8 cellular contexts compared by ENCODE assay signal in genomic region chr11:1652778-1653540, GRCh38. TPM values are rescaled to one million over a fixed set of nuclear protein-coding genes. Genes with fewer than 3 reads are reported as not detected.
DNase-seq lines count a peak whose midpoint lies in the region; ATAC-seq and TF ChIP-seq lines count a peak whose summit lies in the region.

No MANE protein-coding gene starts in this region.

- CTCF ChIA-PET in CD8-positive, alpha-beta T cell (lab: Charles Lee), result interaction anchor here (0.6 to 4.0 kb wide), 62 partner anchors 9 to 778 kb away, joined by 3 to 74 read pairs (median 4); partner anchors contain the start of genes H19, SYT8 and TNNI2

- ATAC-seq in CD8-positive, alpha-beta T cell, result peak; percentile 97
- ATAC-seq in heart right ventricle, result peak; percentile 80 to 92 (median 85)
- ATAC-seq in psoas muscle, result peak; percentile 79 to 95 (median 92)
- ATAC-seq in HG02970 (IDR thresholded peaks at IDR 0.05; ENCODE audit: low FRiP score, unreplicated experiment), result no peak
- ATAC-seq in GM21360 (IDR thresholded peaks at IDR 0.05; ENCODE audit: unreplicated experiment), result no peak

- no peaks in the 10 kb centered on the region for H3K36me3 Mint-ChIP-seq in CD8-positive, alpha-beta T cell
- no peaks in the 10 kb centered on the region for H3K36me3 Mint-ChIP-seq in activated naive CD8-positive, alpha-beta T cell treated with anti-CD3 and anti-CD28 coated beads for 36 hours

- intact Hi-C loops in CD8-positive, alpha-beta T cell (cut with DNase I, micrococcal nuclease), result loop anchor here (1.0 to 2.0 kb wide), 5 partner anchors 40 to 503 kb away; no protein-coding TSS in a partner anchor
- intact Hi-C loops in heart right ventricle (cut with DNase I) (loop anchor here in 9 of 10 donors (1.0 to 10.0 kb wide), 8 partner anchors 39 to 504 kb away; partner anchors contain the start of gene SYT8 (in 4 of the 9)), psoas muscle (cut with DNase I) (loop anchor here in 1 of 2 donors (1.0 to 5.0 kb wide), 2 partner anchors 39 to 179 kb away; no protein-coding TSS in a partner anchor)

- no peaks in the 10 kb centered on the region for H3K36me3 ChIP-seq in CD8-positive, alpha-beta T cell (ENCODE audit: insufficient read depth, low read length)
- no peaks in the 10 kb centered on the region for H3K36me3 ChIP-seq in heart right ventricle
- no peaks in the 10 kb centered on the region for H3K36me3 ChIP-seq in psoas muscle (ENCODE audit: insufficient read depth in 1 of 2, low read depth in 1 of 2)

- POLR2A ChIA-PET in CD8-positive, alpha-beta T cell (lab: Charles Lee), result interaction anchor here (0.9 kb wide), 2 partner anchors 246 to 489 kb away, joined by 3 to 4 read pairs; no protein-coding TSS in a partner anchor

- 35% methylated on average over 34 of the region's 34 CpGs for WGBS in heart right ventricle, 2 donors
- WGBS in psoas muscle, 3 donors, result 33 to 35% (median 35%) methylated on average over 33 to 34 of the region's 34 CpGs

- H3K4me1 Mint-ChIP-seq in CD8-positive, alpha-beta T cell (ENCODE audit: low read depth), result no peaks in the 10 kb centered on the region
- H3K4me1 Mint-ChIP-seq in activated naive CD8-positive, alpha-beta T cell treated with anti-CD3 and anti-CD28 coated beads for 36 hours, result no peaks in the 10 kb centered on the region

- H3K9me3 ChIP-seq in CD8-positive, alpha-beta T cell (ENCODE audit: low read length), result no peaks in the 10 kb centered on the region
- H3K9me3 ChIP-seq in heart right ventricle (no peaks in the 10 kb centered on the region), psoas muscle (no peaks in the 10 kb centered on the region)

- H3K4me1 ChIP-seq in CD8-positive, alpha-beta T cell (ENCODE audit: insufficient read depth, low read length), result no peaks in the 10 kb centered on the region
- H3K4me1 ChIP-seq in heart right ventricle (peaks cover 0 to 6% (median 4%) of the 10 kb centered on the region in 9 donors), psoas muscle (no peaks in the 10 kb centered on the region)

- H3K27ac ChIP-seq in CD8-positive, alpha-beta T cell (ENCODE audit: low read depth, low read length), result no peak overlapping the region
- H3K27ac ChIP-seq in heart right ventricle (no peak overlapping the region), psoas muscle (no peak overlapping the region)

- H3K4me3 Mint-ChIP-seq in CD8-positive, alpha-beta T cell, result no peak overlapping the region
- no peak overlapping the region for H3K4me3 Mint-ChIP-seq in activated naive CD8-positive, alpha-beta T cell treated with anti-CD3 and anti-CD28 coated beads for 36 hours

- peak; percentile 99 for TF ChIP-seq CTCF in CD8-positive, alpha-beta T cell (IDR thresholded peaks at IDR 0.05)
- TF ChIP-seq CTCF in heart right ventricle (IDR thresholded peaks at IDR 0.05), result peak; percentile 94 to 99 (median 98)
- TF ChIP-seq CTCF in psoas muscle (IDR thresholded peaks at IDR 0.05), result peak; percentile 98

- no peaks in the 10 kb centered on the region for H3K9me3 Mint-ChIP-seq in CD8-positive, alpha-beta T cell
- H3K9me3 Mint-ChIP-seq in activated naive CD8-positive, alpha-beta T cell treated with anti-CD3 and anti-CD28 coated beads for 36 hours, result no peaks in the 10 kb centered on the region

- no peak overlapping the region for H3K4me3 ChIP-seq in CD8-positive, alpha-beta T cell (ENCODE audit: low read depth, low read length)
- no peak overlapping the region for H3K4me3 ChIP-seq in heart right ventricle
- H3K4me3 ChIP-seq in psoas muscle, result no peak overlapping the region

- DNase-seq in CD8-positive, alpha-beta T cell, result peak; percentile 59 to 89 (median 78)
- peak; percentile 61 for DNase-seq in HK-2 (ENCODE audit: unreplicated experiment)
- peak; percentile 33 for DNase-seq in SKM-1 treated with dmso at 0.1 percent for 144 hours (lab: John Stamatoyannopoulos, UW; ENCODE audit: unreplicated experiment)
- peak; percentile 75 for DNase-seq in activated naive CD8-positive, alpha-beta T cell treated with anti-CD3 and anti-CD28 coated beads for 36 hours
- peak; percentile 66 to 79 for DNase-seq in heart right ventricle
- DNase-seq in psoas muscle, result peak; percentile 77 to 87

- peaks cover 23% of the 10 kb centered on the region for H3K27me3 Mint-ChIP-seq in CD8-positive, alpha-beta T cell (ENCODE audit: low read depth)
- peaks cover 12% of the 10 kb centered on the region for H3K27me3 Mint-ChIP-seq in activated naive CD8-positive, alpha-beta T cell treated with anti-CD3 and anti-CD28 coated beads for 36 hours

- peaks cover 3% of the 10 kb centered on the region for H3K27me3 ChIP-seq in CD8-positive, alpha-beta T cell (ENCODE audit: insufficient read depth, low read length)
- peaks cover 0 to 31% (median 11%) of the 10 kb centered on the region in 7 donors for H3K27me3 ChIP-seq in heart right ventricle
- H3K27me3 ChIP-seq in psoas muscle (ENCODE audit: insufficient read depth in 3 of 3, low read length in 2 of 3), result peaks cover 0 to 3% (median 2%) of the 10 kb centered on the region in 3 donors

- no peak overlapping the region for H3K27ac Mint-ChIP-seq in CD8-positive, alpha-beta T cell
- no peak overlapping the region for H3K27ac Mint-ChIP-seq in activated naive CD8-positive, alpha-beta T cell treated with anti-CD3 and anti-CD28 coated beads for 36 hours

RNA-seq across cellular contexts. Expression of gene KRTAP5-5, which starts 23.4 kb away (rescaled TPM):
- total RNA-seq in CD8-positive, alpha-beta T cell, result not detected
- not detected for total RNA-seq in activated naive CD8-positive, alpha-beta T cell treated with anti-CD3 and anti-CD28 coated beads for 36 hours
- total RNA-seq in heart right ventricle (not detected), psoas muscle (not detected)
- polyA plus RNA-seq in heart right ventricle (not detected), psoas muscle (not detected)

RNA-seq across cellular contexts. Expression of gene KRTAP5-4, which starts 31.0 kb away (rescaled TPM):
- total RNA-seq in CD8-positive, alpha-beta T cell, result not detected
- not detected for total RNA-seq in activated naive CD8-positive, alpha-beta T cell treated with anti-CD3 and anti-CD28 coated beads for 36 hours
- total RNA-seq in heart right ventricle, result not detected
- polyA plus RNA-seq in heart right ventricle, result not detected
- not detected for total RNA-seq in psoas muscle
- polyA plus RNA-seq in psoas muscle, result not detected

RNA-seq across cellular contexts. Expression of gene KRTAP5-6, which starts 44.0 kb away (rescaled TPM):
- total RNA-seq in CD8-positive, alpha-beta T cell, result not detected
- not detected for total RNA-seq in activated naive CD8-positive, alpha-beta T cell treated with anti-CD3 and anti-CD28 coated beads for 36 hours
- total RNA-seq in heart right ventricle (not detected), psoas muscle (not detected)
- polyA plus RNA-seq in heart right ventricle (not detected), psoas muscle (not detected)

RNA-seq across cellular contexts. Expression of gene KRTAP5-3, which starts 44.7 kb away (rescaled TPM):
- not detected for total RNA-seq in CD8-positive, alpha-beta T cell
- total RNA-seq in activated naive CD8-positive, alpha-beta T cell treated with anti-CD3 and anti-CD28 coated beads for 36 hours, result not detected
- total RNA-seq in heart right ventricle (not detected), psoas muscle (not detected)
- polyA plus RNA-seq in heart right ventricle (not detected), psoas muscle (not detected)

RNA-seq across cellular contexts. Expression of gene KRTAP5-2, which starts 54.9 kb away (rescaled TPM):
- not detected for total RNA-seq in CD8-positive, alpha-beta T cell
- not detected for total RNA-seq in activated naive CD8-positive, alpha-beta T cell treated with anti-CD3 and anti-CD28 coated beads for 36 hours
- total RNA-seq in heart right ventricle (not detected), psoas muscle (not detected)
- polyA plus RNA-seq in heart right ventricle (under 1 TPM in 1 of 2 donors, not detected in 1; 0.04 TPM), psoas muscle (not detected)

Comparison
In these comparisons a context has a peak if more than half of its experiments do, and no peak if none do; other contexts are left out.
1. ATAC-seq: peak in CD8-positive, alpha-beta T cell (single experiment), heart right ventricle (8 of 8) and psoas muscle (4 of 4); none in HG02970 (single experiment) and GM21360 (single experiment).
2. Peak in every context shown above with its lines, with median percentiles within 50 percentile points of each other: DNase-seq and CTCF ChIP-seq.